15 cellular contexts compared by ENCODE assay signal in genomic region chr11:35681181-35681767, GRCh38. TPM values are rescaled to one million over a fixed set of nuclear protein-coding genes. Genes with fewer than 3 reads are reported as not detected.
DNase-seq lines count a peak whose midpoint lies in the region; ATAC-seq and FAIRE-seq lines count a peak whose summit lies in the region.
"Had no signal": no experiment of that assay in that cellular context is flagged by ENCODE, and none has a peak within 500 bp of the region (broad histone marks: within the 10 kb centered on the region; RNA-seq: fewer than 3 reads in every experiment).

No MANE protein-coding gene starts in this region.

- peaks cover 0 to 2% of the 10 kb centered on the region in 2 donors for H3K36me3 ChIP-seq in small intestine (ENCODE audit: control insufficient read depth in 2 of 2, insufficient read depth in 2 of 2, low read length in 2 of 2)

- peaks cover 12% of the 10 kb centered on the region for H3K36me3 Mint-ChIP-seq in activated CD4-positive, alpha-beta T cell treated with anti-CD3 and anti-CD28 coated beads for 36 hours (ENCODE audit: low read depth)
- peaks cover 8% of the 10 kb centered on the region for H3K36me3 Mint-ChIP-seq in activated CD4-positive, alpha-beta T cell treated with anti-CD3 and anti-CD28 coated beads, Interleukin-2, amount 10 ng/mL, durations not matched to agents 7 days and 5 days (ENCODE audit: low read depth)

- POLR2A ChIA-PET in activated CD4-positive, alpha-beta T cell treated with anti-CD3 and anti-CD28 coated beads for 36 hours (lab: Charles Lee) = no interaction called here
- POLR2A ChIA-PET in activated CD4-positive, alpha-beta T cell treated with anti-CD3 and anti-CD28 coated beads, Interleukin-2, amount 10 ng/mL, durations not matched to agents 7 days and 5 days (lab: Charles Lee) = no interaction called here

- intact Hi-C loops in activated CD4-positive, alpha-beta T cell treated with anti-CD3 and anti-CD28 coated beads for 36 hours (cut with DNase I, micrococcal nuclease) = no loop called here

- no peak overlapping the region for H3K4me3 ChIP-seq in small intestine (ENCODE audit: low read depth in 1 of 2, low read length in 2 of 2)

- H3K27me3 Mint-ChIP-seq in activated CD4-positive, alpha-beta T cell treated with anti-CD3 and anti-CD28 coated beads for 36 hours = no peaks in the 10 kb centered on the region
- no peaks in the 10 kb centered on the region for H3K27me3 Mint-ChIP-seq in activated CD4-positive, alpha-beta T cell treated with anti-CD3 and anti-CD28 coated beads, Interleukin-2, amount 10 ng/mL, durations not matched to agents 7 days and 5 days

- no peak for DNase-seq in activated CD4-positive, alpha-beta T cell treated with anti-CD3 and anti-CD28 coated beads for 36 hours
- no peak for DNase-seq in activated CD4-positive, alpha-beta T cell treated with anti-CD3 and anti-CD28 coated beads, Interleukin-2, amount 10 ng/mL, durations not matched to agents 7 days and 5 days
- DNase-seq in putamen (ENCODE audit: low spot score) = peak; percentile 45
- no peak for DNase-seq in cerebellar nuclear complex (lab: John Stamatoyannopoulos, UW)
- DNase-seq in small intestine = no peak
- no peak for DNase-seq in KBM-7
- DNase-seq: activated CD4-positive, alpha-beta T cell treated with anti-CD3 and anti-CD28 coated beads, Interleukin-2, amount 50 U/mL, for 4 hours; activated gamma-delta T cell treated with Interleukin-2 at 50 U/mL for 16 hours; effector memory CD4-positive, alpha-beta T cell; Right ventricle myocardium superior; T-helper 9 cell had no signal

- CTCF ChIA-PET in activated CD4-positive, alpha-beta T cell treated with anti-CD3 and anti-CD28 coated beads for 36 hours (lab: Charles Lee) = interaction anchor here (0.5 kb wide), 1 partner anchor 15 kb away, joined by 3 read pairs; no protein-coding TSS in a partner anchor
- CTCF ChIA-PET in activated CD4-positive, alpha-beta T cell treated with anti-CD3 and anti-CD28 coated beads, Interleukin-2, amount 10 ng/mL, durations not matched to agents 7 days and 5 days (lab: Charles Lee) = no interaction called here

- in situ Hi-C loops in KBM-7 (cut with MboI; ENCODE audit: low pct_unique_long_range_greater_than_20kb, low sequenced_read_pairs) = no loop called here

- no peak for FAIRE-seq in small intestine (lab: Jason Lieb, UNC)
- FAIRE-seq: A204.1, bronchial epithelial cell had no signal

- no peaks in the 10 kb centered on the region for H3K9me3 Mint-ChIP-seq in activated CD4-positive, alpha-beta T cell treated with anti-CD3 and anti-CD28 coated beads for 36 hours (ENCODE audit: low read depth)
- peaks cover 3% of the 10 kb centered on the region for H3K9me3 Mint-ChIP-seq in activated CD4-positive, alpha-beta T cell treated with anti-CD3 and anti-CD28 coated beads, Interleukin-2, amount 10 ng/mL, durations not matched to agents 7 days and 5 days

- peaks cover 6 to 11% of the 10 kb centered on the region in 2 donors for H3K4me1 ChIP-seq in small intestine (ENCODE audit: control insufficient read depth in 2 of 2, insufficient read depth in 1 of 2, low read depth in 1 of 2, low read length in 1 of 2)

- 89 to 100% (median 92%) methylated on average over 1 of the region's 1 CpG for WGBS in small intestine, 3 donors

- H3K27ac ChIP-seq in small intestine (ENCODE audit: low read depth in 1 of 2, low read length in 1 of 2) = no peak overlapping the region

- H3K27ac Mint-ChIP-seq in activated CD4-positive, alpha-beta T cell treated with anti-CD3 and anti-CD28 coated beads for 36 hours = peak overlapping the region; percentile 5
- H3K27ac Mint-ChIP-seq in activated CD4-positive, alpha-beta T cell treated with anti-CD3 and anti-CD28 coated beads, Interleukin-2, amount 10 ng/mL, durations not matched to agents 7 days and 5 days = no peak overlapping the region

- H3K9me3 ChIP-seq in small intestine (ENCODE audit: control insufficient read depth, low read depth) = no peaks in the 10 kb centered on the region

- peak; percentile 91 for ATAC-seq in activated CD4-positive, alpha-beta T cell treated with anti-CD3 and anti-CD28 coated beads for 36 hours
- ATAC-seq in GM21367 (IDR thresholded peaks at IDR 0.05; ENCODE audit: unreplicated experiment) (peak; percentile 30), HG03469 (IDR thresholded peaks at IDR 0.05; ENCODE audit: unreplicated experiment) (peak; percentile 43)

- H3K27me3 ChIP-seq in small intestine (ENCODE audit: control insufficient read depth in 2 of 2, insufficient read depth in 2 of 2, low read length in 2 of 2) = no peaks in the 10 kb centered on the region

- H3K4me3 Mint-ChIP-seq in activated CD4-positive, alpha-beta T cell treated with anti-CD3 and anti-CD28 coated beads for 36 hours = no peak overlapping the region
- H3K4me3 Mint-ChIP-seq in activated CD4-positive, alpha-beta T cell treated with anti-CD3 and anti-CD28 coated beads, Interleukin-2, amount 10 ng/mL, durations not matched to agents 7 days and 5 days = no peak overlapping the region

- peaks cover 49% of the 10 kb centered on the region for H3K4me1 Mint-ChIP-seq in activated CD4-positive, alpha-beta T cell treated with anti-CD3 and anti-CD28 coated beads for 36 hours
- H3K4me1 Mint-ChIP-seq in activated CD4-positive, alpha-beta T cell treated with anti-CD3 and anti-CD28 coated beads, Interleukin-2, amount 10 ng/mL, durations not matched to agents 7 days and 5 days = peaks cover 11% of the 10 kb centered on the region

RNA-seq across cellular contexts. Expression of gene TRIM44, which starts 18.7 kb away (rescaled TPM):
- total RNA-seq in activated CD4-positive, alpha-beta T cell treated with anti-CD3 and anti-CD28 coated beads for 36 hours = 10 to 100 TPM; 38.1 to 39.9 TPM
- 10 to 100 TPM; 34.9 to 42.6 TPM for total RNA-seq in activated CD4-positive, alpha-beta T cell treated with anti-CD3 and anti-CD28 coated beads, Interleukin-2, amount 10 ng/mL, durations not matched to agents 7 days and 5 days
- polyA plus RNA-seq in small intestine = 10 to 100 TPM in 1 of 3 donors, 1 to 10 TPM in 2; 8.9 to 15.9 (median 9.6) TPM

Comparison
In these comparisons a context has a peak if more than half of its experiments do, and no peak if none do; other contexts are left out.
1. ATAC-seq: peak in every context shown above with its lines; median percentile 91 in activated CD4-positive, alpha-beta T cell treated with anti-CD3 and anti-CD28 coated beads for 36 hours; 43 in HG03469; 30 in GM21367.